In the genomic region with DNA sequence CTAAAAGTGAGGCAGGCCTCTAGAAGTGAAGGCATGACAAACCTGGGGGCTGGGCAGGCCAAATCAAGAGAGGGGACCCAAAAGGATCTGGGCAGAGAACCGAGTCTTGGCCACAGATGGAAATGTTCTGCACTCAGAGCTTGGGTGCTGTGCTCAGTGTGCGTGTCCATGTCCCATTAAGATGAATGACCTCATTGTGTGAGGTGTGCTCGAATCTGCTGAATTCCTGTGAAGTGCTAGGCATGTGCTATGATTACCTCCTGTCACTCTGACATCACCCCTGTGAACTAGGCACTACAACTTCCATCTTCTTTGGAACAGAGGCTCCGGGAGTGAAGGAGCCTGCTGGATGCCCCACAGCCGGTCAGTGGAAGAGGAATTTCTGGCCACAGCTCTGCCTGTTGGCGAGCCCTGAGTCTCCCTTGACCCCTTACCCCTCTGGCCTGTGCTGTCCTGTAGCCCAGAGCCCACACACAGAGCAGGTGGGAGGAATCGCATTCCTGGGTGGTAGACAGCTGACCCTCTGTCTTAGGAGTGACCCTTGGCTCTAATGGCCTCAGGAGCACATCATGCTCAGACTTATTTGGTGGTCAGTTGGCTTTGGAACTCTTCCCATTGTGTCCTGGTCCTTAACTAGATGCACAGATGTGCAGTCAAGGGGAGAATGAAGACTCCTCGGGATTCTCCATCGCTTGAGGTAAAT, we compare ENCODE assay signal across 19 cellular contexts.
"Had no signal": no experiment of that assay in that cellular context is flagged by ENCODE, and none has a peak within 500 bp of the region (broad histone marks: within the 10 kb centered on the region; RNA-seq: fewer than 3 reads in every experiment).

No MANE protein-coding gene starts in this region.

- H3K9me3 Mint-ChIP-seq: activated T-helper 1 cell treated with anti-CD3 and anti-CD28 coated beads, Interleukin-12 subunit alpha, Interleukin-12 subunit beta, Interleukin-2, Interleukin-4 antibody, amounts not matched to agents 30 ng/mL and 10 ng/mL and 1 ng/mL, durations not matched to agents 14 hours and 24 hours and 36 hours; brain; central memory CD8-positive, alpha-beta T cell; immature natural killer cell; natural killer cell treated with Interleukin-12 subunit alpha and Interleukin-12 subunit beta and Interleukin-15 and Interleukin-18, amount 100 ng/mL, for 72 hours; stimulated activated naive CD8-positive, alpha-beta T cell treated with anti-CD3 and anti-CD28 coated beads, Interleukin-15, Interleukin-2, amounts not matched to agents 100 ng/mL and 50 ng/mL, for 24 hours; type B pancreatic cell had no signal

- H3K36me3 ChIP-seq: gastrocnemius medialis, suprapubic skin had no signal

- H3K36me3 Mint-ChIP-seq: immature natural killer cell; natural killer cell treated with Interleukin-12 subunit alpha and Interleukin-12 subunit beta and Interleukin-15 and Interleukin-18, amount 100 ng/mL, for 72 hours had no signal

- H3K27me3 ChIP-seq: gastrocnemius medialis, suprapubic skin had no signal

- FAIRE-seq: TTC549 had no signal

- H3K4me3 ChIP-seq: coronary artery, gastrocnemius medialis, lung, suprapubic skin had no signal

- H3K27ac ChIP-seq: coronary artery, gastrocnemius medialis, parathyroid adenoma, suprapubic skin had no signal

- H3K9me3 ChIP-seq: gastrocnemius medialis, suprapubic skin had no signal

- H3K4me1 Mint-ChIP-seq: brain; central memory CD8-positive, alpha-beta T cell; immature natural killer cell had no signal

- ATAC-seq: gastrocnemius medialis had no signal

- H3K4me3 Mint-ChIP-seq: activated T-helper 1 cell treated with anti-CD3 and anti-CD28 coated beads, Interleukin-12 subunit alpha, Interleukin-12 subunit beta, Interleukin-2, Interleukin-4 antibody, amounts not matched to agents 30 ng/mL and 10 ng/mL and 1 ng/mL, durations not matched to agents 14 hours and 24 hours and 36 hours; brain; central memory CD8-positive, alpha-beta T cell; immature natural killer cell; natural killer cell treated with Interleukin-12 subunit alpha and Interleukin-12 subunit beta and Interleukin-15 and Interleukin-18, amount 100 ng/mL, for 72 hours; stimulated activated naive CD8-positive, alpha-beta T cell treated with anti-CD3 and anti-CD28 coated beads, Interleukin-15, Interleukin-2, amounts not matched to agents 100 ng/mL and 50 ng/mL, for 24 hours; type B pancreatic cell had no signal

- H3K4me1 ChIP-seq: gastrocnemius medialis, suprapubic skin had no signal

- H2AFZ ChIP-seq: parathyroid adenoma had no signal

- DNase-seq: activated CD4-positive, alpha-beta T cell treated with anti-CD3 and anti-CD28 coated beads, Interleukin-2, amount 50 U/mL, for 48 hours; activated naive CD4-positive, alpha-beta T cell; anterior cingulate cortex; gastrocnemius medialis; immature natural killer cell; kidney glomerular epithelial cell; stimulated activated CD8-positive, alpha-beta memory T cell treated with anti-CD3 and anti-CD28 coated beads, Interleukin-4, amount 100 ng/mL, for 48 hours; SW 1271 had no signal

- H3K79me2 ChIP-seq: parathyroid adenoma had no signal

- H3K27ac Mint-ChIP-seq: activated T-helper 1 cell treated with anti-CD3 and anti-CD28 coated beads, Interleukin-12 subunit alpha, Interleukin-12 subunit beta, Interleukin-2, Interleukin-4 antibody, amounts not matched to agents 30 ng/mL and 10 ng/mL and 1 ng/mL, durations not matched to agents 14 hours and 24 hours and 36 hours; brain; immature natural killer cell; natural killer cell treated with Interleukin-12 subunit alpha and Interleukin-12 subunit beta and Interleukin-15 and Interleukin-18, amount 100 ng/mL, for 72 hours; stimulated activated naive CD8-positive, alpha-beta T cell treated with anti-CD3 and anti-CD28 coated beads, Interleukin-15, Interleukin-2, amounts not matched to agents 100 ng/mL and 50 ng/mL, for 24 hours; type B pancreatic cell had no signal

- H3K27me3 Mint-ChIP-seq: brain; stimulated activated naive CD8-positive, alpha-beta T cell treated with anti-CD3 and anti-CD28 coated beads, Interleukin-15, Interleukin-2, amounts not matched to agents 100 ng/mL and 50 ng/mL, for 24 hours; type B pancreatic cell had no signal

- H3K9ac ChIP-seq: parathyroid adenoma had no signal
